In genomic region chr11:99568808-99569207, GRCh38 we compare ENCODE assay signal across 23 cellular contexts.
DNase-seq lines count a peak whose midpoint lies in the region; ATAC-seq, FAIRE-seq and TF ChIP-seq lines count a peak whose summit lies in the region.
"Had no signal": no experiment of that assay in that cellular context is flagged by ENCODE, and none has a peak within 500 bp of the region (broad histone marks: within the 10 kb centered on the region; RNA-seq: fewer than 3 reads in every experiment).

No MANE protein-coding gene starts in this region.

- peak; percentile 36 for ATAC-seq in GM18508 (IDR thresholded peaks at IDR 0.05; ENCODE audit: insufficient read depth, unreplicated experiment)
- ATAC-seq in GM18909 (IDR thresholded peaks at IDR 0.05; ENCODE audit: poor library complexity, unreplicated experiment) = peak; percentile 51
- ATAC-seq in HG03097 (IDR thresholded peaks at IDR 0.05; ENCODE audit: low FRiP score, unreplicated experiment) = peak; percentile 43
- peak; percentile 38 for ATAC-seq in HG03460 (IDR thresholded peaks at IDR 0.05; ENCODE audit: unreplicated experiment)
- ATAC-seq in SK-N-SH treated with all-trans-retinoic acid at 6 μM for 48 hours = no peak
- ATAC-seq in HG02981 (IDR thresholded peaks at IDR 0.05; ENCODE audit: unreplicated experiment) = no peak
- ATAC-seq: Panc1 had no signal

- FAIRE-seq in urothelium cell line (lab: Jason Lieb, UNC) = no peak

- DNase-seq in urothelium cell line (ENCODE audit: low spot score) = no peak
- DNase-seq: 8988T; ACHN; BE2C; CD8-positive, alpha-beta memory T cell; DND-41; GM23248; H7; IMR-90; KG1; MM.1S; NCI-H1694; NCI-H2029 treated with DMSO at 0.1 percent for 48 hours; NCI-H446 treated with DMSO at 0.1 percent for 48 hours; NCI-H526; SHP77 had no signal

TF ChIP-seq in SK-N-SH treated with all-trans-retinoic acid at 6 μM for 48 hours, 23 proteins besides CTCF, POLR2A, EP300 and RAD21:
- TF ChIP-seq ARNTL (CRISPR knock-in tag; IDR thresholded peaks at IDR 0.05; ENCODE audit: borderline replicate concordance, low read depth) (no peak), CREB5 (CRISPR knock-in tag; IDR thresholded peaks at IDR 0.05; ENCODE audit: low read depth) (no peak), POU6F1 (CRISPR knock-in tag; IDR thresholded peaks at IDR 0.05; ENCODE audit: borderline replicate concordance, low read depth) (no peak), TOX (CRISPR knock-in tag; IDR thresholded peaks at IDR 0.05; ENCODE audit: borderline replicate concordance) (no peak)

Comparison
In these comparisons a context has a peak if more than half of its experiments do, and no peak if none do; other contexts are left out.
1. ATAC-seq: peak in GM18508 (single experiment), GM18909 (single experiment), HG03097 (single experiment) and HG03460 (single experiment); none in SK-N-SH treated with all-trans-retinoic acid at 6 μM for 48 hours (single experiment) and HG02981 (single experiment).